8 cellular contexts compared by ENCODE assay signal in the genomic region with DNA sequence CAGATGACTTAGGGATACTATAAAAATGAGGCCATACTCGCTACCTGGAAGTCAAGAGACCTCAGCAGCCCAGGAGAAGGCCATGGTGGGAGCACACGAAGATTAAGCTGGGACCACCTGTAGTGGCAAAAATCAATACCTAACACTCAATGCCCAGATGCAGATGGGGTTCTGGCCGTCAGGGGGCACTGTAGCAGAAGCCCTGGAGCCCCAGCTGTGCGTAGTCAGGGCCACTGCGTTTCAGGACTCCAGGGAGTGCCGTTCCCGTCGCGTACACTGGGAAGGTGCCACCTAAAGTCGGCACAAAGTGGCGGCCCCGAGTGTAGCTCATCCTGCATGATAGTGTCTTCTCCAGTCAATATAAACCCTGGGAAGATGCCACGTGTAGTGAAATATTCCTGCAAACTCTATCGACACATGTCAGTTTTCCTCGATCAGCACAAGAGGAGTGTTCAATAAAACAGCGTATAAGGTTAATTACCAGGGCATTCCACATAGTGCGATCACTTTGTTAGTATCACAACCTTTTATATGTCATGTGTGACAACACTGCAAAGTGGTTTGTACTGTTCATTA.
DNase-seq lines count a peak whose midpoint lies in the region; ATAC-seq and TF ChIP-seq lines count a peak whose summit lies in the region.

No MANE protein-coding gene starts in this region.

- H3K27me3 ChIP-seq in PC-9 (ENCODE audit: insufficient read depth, low read depth) (peaks cover 10% of the 10 kb centered on the region; the same call in 1 of the 2 replicates), right cardiac atrium (ENCODE audit: control insufficient read depth, insufficient read depth) (no peaks in the 10 kb centered on the region)

- peak; percentile 47 for TF ChIP-seq CTCF in PC-9 (conservative IDR thresholded peaks at IDR 0.05)

- no peak overlapping the region for H3K27ac Mint-ChIP-seq in activated CD4-positive, alpha-beta T cell treated with anti-CD3 and anti-CD28 coated beads for 36 hours

- no peaks in the 10 kb centered on the region for H3F3A ChIP-seq in PC-9 (ENCODE audit: insufficient read depth, low read depth)

- WGBS in right cardiac atrium = 16% methylated on average over 17 of the region's 17 CpGs

- H3K9me2 ChIP-seq in PC-9 (ENCODE audit: insufficient read depth) = no peaks in the 10 kb centered on the region

- H3K4me2 ChIP-seq in PC-9 = no peak overlapping the region

- no peaks in the 10 kb centered on the region for H3K9me3 ChIP-seq in PC-9 (ENCODE audit: insufficient read depth, low read depth)
- H3K9me3 ChIP-seq in right cardiac atrium (ENCODE audit: control insufficient read depth, low read length) = no peaks in the 10 kb centered on the region

- CTCF ChIA-PET in activated CD4-positive, alpha-beta T cell treated with anti-CD3 and anti-CD28 coated beads for 36 hours (lab: Charles Lee) = no interaction called here
- CTCF ChIA-PET in PC-9 (lab: Charles Lee) = no interaction called here

- H3K4me1 Mint-ChIP-seq in activated CD4-positive, alpha-beta T cell treated with anti-CD3 and anti-CD28 coated beads for 36 hours = no peaks in the 10 kb centered on the region

- no TSS peak for BruUV-seq in PC-9 (replicated peaks; lab: Mats Ljungman, UMichigan)

- no peak for ATAC-seq in activated CD4-positive, alpha-beta T cell treated with anti-CD3 and anti-CD28 coated beads for 36 hours
- ATAC-seq in right cardiac atrium (peak in 1 of 2 donors; percentile 63), GM21576 (IDR thresholded peaks at IDR 0.05; ENCODE audit: unreplicated experiment) (no peak), GM18505 (IDR thresholded peaks at IDR 0.05; ENCODE audit: unreplicated experiment) (no peak)

- intact Hi-C loops in activated CD4-positive, alpha-beta T cell treated with anti-CD3 and anti-CD28 coated beads for 36 hours (cut with DNase I, micrococcal nuclease) = loop anchor here (5.0 kb wide), 1 partner anchor 426 kb away; no protein-coding TSS in a partner anchor
- intact Hi-C loops in PC-9 (cut with micrococcal nuclease; ENCODE audit: unreplicated experiment) (no loop called here), right cardiac atrium (cut with DNase I) (loop anchor here in 1 of 4 donors (5.0 kb wide), 1 partner anchor 261 kb away; no protein-coding TSS in a partner anchor)

- H3K9me3 Mint-ChIP-seq in activated CD4-positive, alpha-beta T cell treated with anti-CD3 and anti-CD28 coated beads for 36 hours (ENCODE audit: low read depth) = no peaks in the 10 kb centered on the region

- peaks cover 20% of the 10 kb centered on the region for H3K27me3 Mint-ChIP-seq in activated CD4-positive, alpha-beta T cell treated with anti-CD3 and anti-CD28 coated beads for 36 hours

- no peak overlapping the region for H3K4me3 ChIP-seq in PC-9
- no peak overlapping the region for H3K4me3 ChIP-seq in right cardiac atrium (ENCODE audit: low read length)

- H3K36me3 Mint-ChIP-seq in activated CD4-positive, alpha-beta T cell treated with anti-CD3 and anti-CD28 coated beads for 36 hours (ENCODE audit: low read depth) = no peaks in the 10 kb centered on the region

- no peaks in the 10 kb centered on the region for H3K79me2 ChIP-seq in PC-9 (ENCODE audit: low read depth)

- H3K4me3 Mint-ChIP-seq in activated CD4-positive, alpha-beta T cell treated with anti-CD3 and anti-CD28 coated beads for 36 hours = no peak overlapping the region

- H3K36me3 ChIP-seq in PC-9 (ENCODE audit: low read depth) = no peaks in the 10 kb centered on the region

- no peak overlapping the region for H2AFZ ChIP-seq in PC-9

- POLR2A ChIA-PET in activated CD4-positive, alpha-beta T cell treated with anti-CD3 and anti-CD28 coated beads for 36 hours (lab: Charles Lee) = no interaction called here
- POLR2A ChIA-PET in PC-9 (lab: Charles Lee; ENCODE audit: unreplicated experiment) = no interaction called here

- no peak overlapping the region for H3K27ac ChIP-seq in PC-9
- no peak overlapping the region for H3K27ac ChIP-seq in right cardiac atrium (ENCODE audit: low read length)
- no peak overlapping the region for H3K27ac ChIP-seq in substantia nigra (ENCODE audit: low read depth, low read length, poor library complexity, severe bottlenecking)

- H3K4me1 ChIP-seq in PC-9 (replicated peaks; ENCODE audit: insufficient read depth) = no peaks in the 10 kb centered on the region
- no peaks in the 10 kb centered on the region for H3K4me1 ChIP-seq in right cardiac atrium (ENCODE audit: control insufficient read depth, insufficient read depth, low read length)

- TF ChIP-seq POLR2A in GM18505 (IDR thresholded peaks at IDR 0.05; ENCODE audit: borderline replicate concordance, extremely low read depth, insufficient read depth, insufficient read length) = no peak

- DNase-seq in activated CD4-positive, alpha-beta T cell treated with anti-CD3 and anti-CD28 coated beads for 36 hours = peak; percentile 35
- DNase-seq in activated CD4-positive, alpha-beta T cell treated with anti-CD3 and anti-CD28 coated beads, Interleukin-2, amount 50 U/mL, for 1 hour = no peak
- DNase-seq in PC-9 (peak in 1 of 2 experiments; percentile 6), right cardiac atrium (peak; percentile 18 to 65 (median 54)), substantia nigra (lab: John Stamatoyannopoulos, UW) (peak in 46 of 49 donors; percentile 5 to 81 (median 62)), NCI-H510A treated with DMSO at 0.1 percent for 48 hours (lab: John Stamatoyannopoulos, UW) (no peak)

- no peaks in the 10 kb centered on the region for H4K20me1 ChIP-seq in PC-9 (ENCODE audit: insufficient read depth)

Comparison
In these comparisons a context has a peak if more than half of its experiments do, and no peak if none do; other contexts are left out.
1. DNase-seq: peak in activated CD4-positive, alpha-beta T cell treated with anti-CD3 and anti-CD28 coated beads for 36 hours (single experiment), right cardiac atrium (3 of 3) and substantia nigra (46 of 49); none in activated CD4-positive, alpha-beta T cell treated with anti-CD3 and anti-CD28 coated beads, Interleukin-2, amount 50 U/mL, for 1 hour (single experiment) and NCI-H510A treated with DMSO at 0.1 percent for 48 hours (single experiment).